Comparison of ENCODE assay signal across 14 cellular contexts in genomic region chr9:134928796-134929559, GRCh38. TPM values are rescaled to one million over a fixed set of nuclear protein-coding genes. Genes with fewer than 3 reads are reported as not detected.
A peak's percentile ranks its signal among the peaks of the same experiment; 100 is the strongest.
DNase-seq lines count a peak whose midpoint lies in the region; ATAC-seq, FAIRE-seq and TF ChIP-seq lines count a peak whose summit lies in the region.
"Had no signal": no experiment of that assay in that cellular context is flagged by ENCODE, and none has a peak within 500 bp of the region (broad histone marks: within the 10 kb centered on the region; RNA-seq: fewer than 3 reads in every experiment).

No MANE protein-coding gene starts in this region.

- H3K4me1 ChIP-seq in OCI-LY1 (ENCODE audit: insufficient read depth, low read length, severe bottlenecking): peaks cover 55% of the 10 kb centered on the region
- no peaks in the 10 kb centered on the region for H3K4me1 ChIP-seq in pancreas

- FAIRE-seq in pancreas (lab: Jason Lieb, UNC): no peak

- no peaks in the 10 kb centered on the region for H3K36me3 ChIP-seq in OCI-LY1 (ENCODE audit: insufficient read depth, low read length)
- H3K36me3 ChIP-seq in pancreas: no peaks in the 10 kb centered on the region
- H3K36me3 ChIP-seq: tibial nerve had no signal

- H3K9me3 ChIP-seq in OCI-LY1 (ENCODE audit: low read length) (no peaks in the 10 kb centered on the region), pancreas (no peaks in the 10 kb centered on the region)
- H3K9me3 ChIP-seq: SK-N-SH, tibial nerve had no signal

- H3K4me2 ChIP-seq in OCI-LY1 (ENCODE audit: low read length): peak overlapping the region; percentile 54; the same call in 1 of the 2 replicates
- H3K4me2 ChIP-seq: SK-N-SH had no signal

- no peak overlapping the region for H3K4me3 Mint-ChIP-seq in stimulated activated effector memory CD8-positive, alpha-beta T cell treated with anti-CD3 and anti-CD28 coated beads, Interleukin-12 subunit alpha, Interleukin-12 subunit beta, amount 100 ng/mL, for 72 hours
- H3K4me3 Mint-ChIP-seq: activated CD8-positive, alpha-beta T cell treated with anti-CD3 and anti-CD28 coated beads for 36 hours; CD4-positive, alpha-beta T cell had no signal

- no peak overlapping the region for H2AFZ ChIP-seq in OCI-LY1 (ENCODE audit: low read length)

- no peaks in the 10 kb centered on the region for H3K79me2 ChIP-seq in OCI-LY1 (ENCODE audit: insufficient read depth, low read length)

- H3K27me3 ChIP-seq in OCI-LY1 (ENCODE audit: insufficient read depth, low read length): no peaks in the 10 kb centered on the region
- peaks cover 0 to 5% (median 0%) of the 10 kb centered on the region in 4 donors for H3K27me3 ChIP-seq in pancreas

- intact Hi-C loops in pancreas (cut with DNase I): no loop called here

- H3F3A ChIP-seq in OCI-LY1 (ENCODE audit: insufficient read depth, low read length): no peaks in the 10 kb centered on the region

- DNase-seq in GF-D8 (lab: John Stamatoyannopoulos, UW): peak; percentile 92
- peak; percentile 29 for DNase-seq in globus pallidus (ENCODE audit: low spot score)
- peak in 2 of 6 donors; percentile 44 to 49 for DNase-seq in pancreas
- no peak for DNase-seq in T1000 (lab: John Stamatoyannopoulos, UW)
- no peak for DNase-seq in DMS 273 (lab: John Stamatoyannopoulos, UW; ENCODE audit: unreplicated experiment)
- no peak for DNase-seq in stimulated activated effector memory CD8-positive, alpha-beta T cell treated with anti-CD3 and anti-CD28 coated beads, Interleukin-12 subunit alpha, Interleukin-12 subunit beta, amount 100 ng/mL, for 72 hours (ENCODE audit: low spot score in 2 of 2)
- DNase-seq: activated CD8-positive, alpha-beta T cell treated with anti-CD3 and anti-CD28 coated beads for 36 hours; CD4-positive, alpha-beta T cell; mammary epithelial cell; NCI-H446 treated with DMSO at 0.1 percent for 48 hours; SK-N-SH had no signal

- H3K9me2 ChIP-seq in OCI-LY1 (ENCODE audit: low read depth, low read length): no peaks in the 10 kb centered on the region
- H3K9me2 ChIP-seq: SK-N-SH had no signal

- peak in 3 of 4 donors; percentile 21 to 84 (median 84) for ATAC-seq in pancreas
- no peak for ATAC-seq in HG02885 (IDR thresholded peaks at IDR 0.05; ENCODE audit: poor library complexity, unreplicated experiment)
- ATAC-seq in stimulated activated effector memory CD8-positive, alpha-beta T cell treated with anti-CD3 and anti-CD28 coated beads, Interleukin-12 subunit alpha, Interleukin-12 subunit beta, amount 100 ng/mL, for 72 hours: no peak
- ATAC-seq: activated CD8-positive, alpha-beta T cell treated with anti-CD3 and anti-CD28 coated beads for 36 hours had no signal

- no peaks in the 10 kb centered on the region for H3K36me3 Mint-ChIP-seq in stimulated activated effector memory CD8-positive, alpha-beta T cell treated with anti-CD3 and anti-CD28 coated beads, Interleukin-12 subunit alpha, Interleukin-12 subunit beta, amount 100 ng/mL, for 72 hours

- TF ChIP-seq CTCF in OCI-LY1 (IDR thresholded peaks at IDR 0.05; ENCODE audit: low read length) (no peak), pancreas (IDR thresholded peaks at IDR 0.05) (no peak)

- peak overlapping the region; percentile 61; the same call in 1 of the 2 replicates for H3K9ac ChIP-seq in OCI-LY1 (ENCODE audit: low read length)
- H3K9ac ChIP-seq: SK-N-SH had no signal

- H4K20me1 ChIP-seq in OCI-LY1 (ENCODE audit: insufficient read depth, low read length): no peaks in the 10 kb centered on the region

- no peaks in the 10 kb centered on the region for H3K4me1 Mint-ChIP-seq in stimulated activated effector memory CD8-positive, alpha-beta T cell treated with anti-CD3 and anti-CD28 coated beads, Interleukin-12 subunit alpha, Interleukin-12 subunit beta, amount 100 ng/mL, for 72 hours

- no peaks in the 10 kb centered on the region for H3K9me3 Mint-ChIP-seq in stimulated activated effector memory CD8-positive, alpha-beta T cell treated with anti-CD3 and anti-CD28 coated beads, Interleukin-12 subunit alpha, Interleukin-12 subunit beta, amount 100 ng/mL, for 72 hours
- H3K9me3 Mint-ChIP-seq: activated CD8-positive, alpha-beta T cell treated with anti-CD3 and anti-CD28 coated beads for 36 hours; CD4-positive, alpha-beta T cell had no signal

- no peak overlapping the region for H3K4me3 ChIP-seq in OCI-LY1 (ENCODE audit: low read depth, low read length, poor library complexity, severe bottlenecking)
- H3K4me3 ChIP-seq in pancreas: no peak overlapping the region
- H3K4me3 ChIP-seq: tibial nerve had no signal

- H3K27ac ChIP-seq in OCI-LY1 (ENCODE audit: low read depth, low read length, poor library complexity, severe bottlenecking): peak overlapping the region; percentile 98
- H3K27ac ChIP-seq in pancreas: no peak overlapping the region
- H3K27ac ChIP-seq: tibial nerve had no signal

- WGBS in pancreas, 2 donors: 46 to 47% methylated on average over 13 to 16 of the region's 16 CpGs

- no peak overlapping the region for H3K27ac Mint-ChIP-seq in stimulated activated effector memory CD8-positive, alpha-beta T cell treated with anti-CD3 and anti-CD28 coated beads, Interleukin-12 subunit alpha, Interleukin-12 subunit beta, amount 100 ng/mL, for 72 hours
- H3K27ac Mint-ChIP-seq: activated CD8-positive, alpha-beta T cell treated with anti-CD3 and anti-CD28 coated beads for 36 hours; CD4-positive, alpha-beta T cell had no signal

RNA-seq across cellular contexts. Expression of gene FCN1, which starts 11.3 kb away (rescaled TPM):
- total RNA-seq in pancreas: 1 to 10 TPM in 3 of 6 donors, under 1 TPM in 3; 0.32 to 6.2 (median 1.0) TPM
- 1 to 10 TPM in 1 of 2 donors, under 1 TPM in 1; 0.54 to 1.0 TPM for polyA plus RNA-seq in pancreas
- total RNA-seq: activated CD8-positive, alpha-beta T cell treated with anti-CD3 and anti-CD28 coated beads for 36 hours; mammary epithelial cell had no signal
- polyA plus RNA-seq: mammary epithelial cell, SK-N-SH had no signal

RNA-seq across cellular contexts. Expression of gene FCN2, which starts 48.4 kb away (rescaled TPM):
- total RNA-seq in pancreas: under 1 TPM in 4 of 6 donors, not detected in 2; 0.16 to 0.84 (median 0.42) TPM
- under 1 TPM in 1 of 2 donors, not detected in 1; 0.38 TPM for polyA plus RNA-seq in pancreas
- total RNA-seq: activated CD8-positive, alpha-beta T cell treated with anti-CD3 and anti-CD28 coated beads for 36 hours; CD4-positive, alpha-beta T cell; mammary epithelial cell had no signal
- polyA plus RNA-seq: mammary epithelial cell, SK-N-SH had no signal

Comparison
In these comparisons a context has a peak if more than half of its experiments do, and no peak if none do; other contexts are left out.
1. DNase-seq: peak in GF-D8 (single experiment) and globus pallidus (single experiment); none in T1000 (single experiment), DMS 273 (single experiment) and stimulated activated effector memory CD8-positive, alpha-beta T cell treated with anti-CD3 and anti-CD28 coated beads, Interleukin-12 subunit alpha, Interleukin-12 subunit beta, amount 100 ng/mL, for 72 hours (0 of 2).
2. ATAC-seq: peak in pancreas (3 of 4); none in HG02885 (single experiment) and stimulated activated effector memory CD8-positive, alpha-beta T cell treated with anti-CD3 and anti-CD28 coated beads, Interleukin-12 subunit alpha, Interleukin-12 subunit beta, amount 100 ng/mL, for 72 hours (single experiment).